Comparison of ENCODE assay signal across 1 cellular context in the genomic region with DNA sequence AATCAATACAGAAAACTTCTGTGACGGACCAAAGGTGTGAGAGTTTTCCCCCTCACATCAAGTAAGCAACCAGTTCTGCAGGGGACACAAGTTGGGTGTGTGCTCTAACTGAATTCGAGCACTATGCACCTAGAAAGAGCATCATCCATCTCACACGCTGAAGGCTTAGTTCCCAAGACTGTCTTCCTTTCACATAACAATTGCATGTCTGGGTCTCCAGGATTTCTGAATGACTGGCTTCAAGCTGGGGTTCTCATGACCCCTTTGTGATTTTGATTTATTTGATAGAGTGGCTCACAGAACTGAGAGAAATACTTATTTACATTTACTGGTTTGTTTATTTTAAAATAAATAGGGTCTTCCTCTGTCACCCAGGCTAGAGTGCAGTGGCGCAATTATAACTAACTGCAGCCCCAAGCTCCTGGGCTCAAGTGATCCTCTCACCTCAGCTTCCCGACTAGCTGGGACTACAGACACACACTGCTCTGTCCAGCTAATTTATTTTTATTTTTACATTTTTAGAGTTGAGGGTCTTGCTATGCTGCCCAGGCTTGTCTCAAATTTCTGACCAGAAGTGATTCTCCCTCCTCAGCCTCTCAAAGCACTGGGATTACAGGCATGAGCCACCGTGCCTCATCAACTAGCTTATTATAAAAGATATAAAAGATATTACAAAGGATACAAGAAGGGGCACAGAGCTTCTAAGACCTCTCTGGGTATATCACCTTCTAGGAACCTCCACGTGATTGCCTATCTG.
TF ChIP-seq lines count a peak whose summit lies in the region.

No MANE protein-coding gene starts in this region.

TF ChIP-seq in SK-N-SH treated with all-trans-retinoic acid at 6 μM for 48 hours, 23 proteins besides CTCF, POLR2A, EP300 and RAD21 (continued from another document):
- TF ChIP-seq ZFP3 (CRISPR knock-in tag; IDR thresholded peaks at IDR 0.05) (no peak), ZC3H10 (CRISPR knock-in tag; IDR thresholded peaks at IDR 0.05) (no peak), OSR1 (CRISPR knock-in tag; IDR thresholded peaks at IDR 0.05) (no peak), PPARA (CRISPR knock-in tag; IDR thresholded peaks at IDR 0.05; ENCODE audit: borderline replicate concordance) (no peak), GLIS3 (CRISPR knock-in tag; IDR thresholded peaks at IDR 0.05) (no peak), RARB (CRISPR knock-in tag; IDR thresholded peaks at IDR 0.05) (no peak), ZNF8 (CRISPR knock-in tag; IDR thresholded peaks at IDR 0.05) (no peak), SNAI2 (CRISPR knock-in tag; IDR thresholded peaks at IDR 0.05) (no peak), ESRRG (CRISPR knock-in tag; IDR thresholded peaks at IDR 0.05) (no peak)
- TF ChIP-seq, protein P1, sequence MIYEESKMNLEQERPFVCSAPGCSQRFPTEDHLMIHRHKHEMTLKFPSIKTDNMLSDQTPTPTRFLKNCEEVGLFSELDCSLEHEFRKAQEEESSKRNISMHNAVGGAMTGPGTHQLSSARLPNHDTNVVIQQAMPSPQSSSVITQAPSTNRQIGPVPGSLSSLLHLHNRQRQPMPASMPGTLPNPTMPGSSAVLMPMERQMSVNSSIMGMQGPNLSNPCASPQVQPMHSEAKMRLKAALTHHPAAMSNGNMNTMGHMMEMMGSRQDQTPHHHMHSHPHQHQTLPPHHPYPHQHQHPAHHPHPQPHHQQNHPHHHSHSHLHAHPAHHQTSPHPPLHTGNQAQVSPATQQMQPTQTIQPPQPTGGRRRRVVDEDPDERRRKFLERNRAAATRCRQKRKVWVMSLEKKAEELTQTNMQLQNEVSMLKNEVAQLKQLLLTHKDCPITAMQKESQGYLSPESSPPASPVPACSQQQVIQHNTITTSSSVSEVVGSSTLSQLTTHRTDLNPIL (CRISPR knock-in tag; IDR thresholded peaks at IDR 0.05; ENCODE audit: low read depth) = no peak
